17 cellular contexts compared by ENCODE assay signal in the genomic region with DNA sequence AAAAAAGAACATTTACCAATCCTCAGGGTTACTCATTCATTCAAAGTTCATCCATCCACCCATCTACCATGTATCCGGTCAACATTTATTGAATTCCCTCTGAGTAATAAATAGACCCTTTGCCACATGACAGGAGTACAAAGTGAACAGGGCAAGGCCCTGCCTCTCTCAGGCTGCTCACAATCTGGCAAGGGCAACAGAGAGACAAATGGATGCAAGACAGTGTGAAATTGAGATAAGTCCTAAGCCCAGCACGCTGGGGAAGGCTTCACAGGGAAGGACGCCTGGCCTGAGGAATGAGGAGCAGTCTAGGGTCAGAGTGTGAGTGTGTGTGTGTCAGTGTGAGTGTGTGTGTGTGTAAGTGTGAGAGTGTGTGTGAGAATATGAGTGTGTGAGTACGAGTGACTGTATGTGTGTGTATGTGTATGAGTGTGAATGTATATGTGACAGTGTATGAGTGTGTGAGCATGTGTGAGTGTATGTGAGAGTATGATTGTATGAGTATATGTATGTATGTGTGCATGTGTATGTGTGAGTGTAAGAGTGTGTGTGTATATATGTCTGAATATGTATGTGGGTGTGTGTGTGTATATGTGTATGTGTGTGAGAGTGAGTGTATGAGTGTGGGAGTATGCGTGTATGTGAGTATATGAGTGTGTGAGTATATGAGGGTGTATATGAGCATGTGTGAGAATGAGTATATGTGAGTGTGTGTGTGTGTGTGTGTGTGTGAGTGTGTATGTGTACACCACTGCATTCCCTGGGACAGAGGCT.
"Had no signal": no experiment of that assay in that cellular context is flagged by ENCODE, and none has a peak within 500 bp of the region (broad histone marks: within the 10 kb centered on the region; RNA-seq: fewer than 3 reads in every experiment).

No MANE protein-coding gene starts in this region.

- H3K27ac ChIP-seq: colonic mucosa, gastrocnemius medialis, left ventricle myocardium inferior, neural progenitor cell, pancreas, transverse colon had no signal

- DNase-seq: activated CD4-positive, CD25-positive, alpha-beta regulatory T cell; activated CD8-positive, alpha-beta memory T cell treated with anti-CD3 and anti-CD28 coated beads, Interleukin-2, amount 10 ng/mL, durations not matched to agents 7 days and 5 days; activated naive CD8-positive, alpha-beta T cell treated with anti-CD3 and anti-CD28 coated beads, Interleukin-2, amount 50 U/mL, for 24 hours; activated T-cell treated with anti-CD3 and anti-CD28 coated beads, Interleukin-2, amount 50 U/mL, for 4 hours; colonic mucosa; effector CD8-positive, alpha-beta T cell; gastrocnemius medialis; left ventricle myocardium inferior; pancreas; substantia nigra; transverse colon had no signal

- H3K27me3 ChIP-seq: colonic mucosa, gastrocnemius medialis, neural progenitor cell, pancreas, transverse colon had no signal

- H3K9me3 ChIP-seq: colonic mucosa, gastrocnemius medialis, left ventricle myocardium inferior, pancreas, transverse colon had no signal

- ATAC-seq: activated CD8-positive, alpha-beta memory T cell treated with anti-CD3 and anti-CD28 coated beads, Interleukin-2, amount 10 ng/mL, durations not matched to agents 7 days and 5 days; gastrocnemius medialis; pancreas had no signal

- H3K4me1 Mint-ChIP-seq: activated CD8-positive, alpha-beta memory T cell treated with anti-CD3 and anti-CD28 coated beads, Interleukin-2, amount 10 ng/mL, durations not matched to agents 7 days and 5 days; neural progenitor cell had no signal

- H3K27me3 Mint-ChIP-seq: activated naive CD8-positive, alpha-beta T cell treated with anti-CD3 and anti-CD28 coated beads, Interleukin-2, amount 50 U/mL, for 24 hours; T-helper 17 cell had no signal

- H3K9me3 Mint-ChIP-seq: activated naive CD8-positive, alpha-beta T cell treated with anti-CD3 and anti-CD28 coated beads, Interleukin-2, amount 50 U/mL, for 24 hours; activated T-cell treated with anti-CD3 and anti-CD28 coated beads, Interleukin-2, amount 50 U/mL, for 4 hours; neural progenitor cell had no signal

- H3K4me1 ChIP-seq: colonic mucosa, gastrocnemius medialis, pancreas, transverse colon had no signal

- H3K9ac ChIP-seq: neural progenitor cell had no signal

- H3K4me3 Mint-ChIP-seq: activated CD8-positive, alpha-beta memory T cell treated with anti-CD3 and anti-CD28 coated beads, Interleukin-2, amount 10 ng/mL, durations not matched to agents 7 days and 5 days; activated naive CD8-positive, alpha-beta T cell treated with anti-CD3 and anti-CD28 coated beads, Interleukin-2, amount 50 U/mL, for 24 hours; activated T-cell treated with anti-CD3 and anti-CD28 coated beads, Interleukin-2, amount 50 U/mL, for 4 hours; neural progenitor cell had no signal

- H3K4me3 ChIP-seq: colonic mucosa, gastrocnemius medialis, left ventricle myocardium inferior, neural progenitor cell, pancreas, skin epidermis, transverse colon had no signal

- FAIRE-seq: astrocyte, keratinocyte, pancreas, TTC549 had no signal

- H2AFZ ChIP-seq: neural progenitor cell had no signal

- H3K27ac Mint-ChIP-seq: activated CD8-positive, alpha-beta memory T cell treated with anti-CD3 and anti-CD28 coated beads, Interleukin-2, amount 10 ng/mL, durations not matched to agents 7 days and 5 days; activated naive CD8-positive, alpha-beta T cell treated with anti-CD3 and anti-CD28 coated beads, Interleukin-2, amount 50 U/mL, for 24 hours; neural progenitor cell; T-helper 17 cell had no signal

- H3K4me2 ChIP-seq: neural progenitor cell had no signal

- H3K36me3 ChIP-seq: colonic mucosa, gastrocnemius medialis, left ventricle myocardium inferior, neural progenitor cell, pancreas, transverse colon had no signal
